In genomic region chr16:66324785-66325184, GRCh38 we compare ENCODE assay signal across 9 cellular contexts. TPM values are rescaled to one million over a fixed set of nuclear protein-coding genes. Genes with fewer than 3 reads are reported as not detected.
DNase-seq lines count a peak whose midpoint lies in the region; ATAC-seq and TF ChIP-seq lines count a peak whose summit lies in the region.
"Had no signal": no experiment of that assay in that cellular context is flagged by ENCODE, and none has a peak within 500 bp of the region (broad histone marks: within the 10 kb centered on the region; RNA-seq: fewer than 3 reads in every experiment).

No MANE protein-coding gene starts in this region.

- peak overlapping the region; percentile 80; the same call in 1 of the 2 replicates for H2AFZ ChIP-seq in GM23338

- H3F3A ChIP-seq in GM23338 (replicated peaks; ENCODE audit: low read depth), result no peaks in the 10 kb centered on the region

- no peaks in the 10 kb centered on the region for H3K79me2 ChIP-seq in GM23338 (replicated peaks; ENCODE audit: insufficient read depth)

- H3K27ac ChIP-seq in GM23338 (ENCODE audit: low read depth) (no peak overlapping the region), Panc1 (ENCODE audit: low read length) (no peak overlapping the region)
- H3K27ac ChIP-seq: lower lobe of right lung had no signal

- DNase-seq in 8988T (peak; percentile 90), GM23338 (ENCODE audit: low spot score) (peak; percentile 72), Panc1 (ENCODE audit: low read depth, low spot score) (no peak), glomerular visceral epithelial cell (ENCODE audit: extremely low spot score) (peak; percentile 24)
- no peak for DNase-seq in activated naive CD4-positive, alpha-beta T cell treated with anti-CD3 and anti-CD28 coated beads, Interleukin-2, amount 50 U/mL, for 16 hours
- no peak for DNase-seq in central memory CD4-positive, alpha-beta T cell
- DNase-seq: lower lobe of right lung had no signal

- peaks cover 6% of the 10 kb centered on the region for H3K27me3 Mint-ChIP-seq in GM23338 (ENCODE audit: insufficient read depth, low read depth, poor library complexity)

- H3K36me3 ChIP-seq in GM23338 (ENCODE audit: insufficient read depth) (no peaks in the 10 kb centered on the region), Panc1 (ENCODE audit: control insufficient read depth, insufficient read depth, low read length) (no peaks in the 10 kb centered on the region)
- H3K36me3 ChIP-seq: lower lobe of right lung had no signal

- H3K9me3 ChIP-seq in Panc1 (ENCODE audit: control insufficient read depth, insufficient read depth, low read depth, low read length), result no peaks in the 10 kb centered on the region
- H3K9me3 ChIP-seq: lower lobe of right lung had no signal

- intact Hi-C loops in Panc1 (cut with micrococcal nuclease; ENCODE audit: unreplicated experiment), result no loop called here

- no peaks in the 10 kb centered on the region for H3K9me3 Mint-ChIP-seq in GM23338

- TF ChIP-seq CTCF in GM23338 (conservative IDR thresholded peaks at IDR 0.05; ENCODE audit: low read depth in 2 of 2) (peak; percentile 34 to 67), Panc1 (IDR thresholded peaks at IDR 0.05) (no peak; the same call in 1 of the 2 replicates)

- CTCF ChIA-PET in Panc1 (lab: Charles Lee), result interaction anchor here (0.7 kb wide), 1 partner anchor 16 kb away, joined by 6 read pairs; no protein-coding TSS in a partner anchor

- H3K27me3 ChIP-seq in GM23338 (ENCODE audit: insufficient read depth) (no peaks in the 10 kb centered on the region), Panc1 (ENCODE audit: control insufficient read depth, insufficient read depth, low read length) (no peaks in the 10 kb centered on the region)

- H3K27ac Mint-ChIP-seq in GM23338, result no peak overlapping the region

- no TSS peak for BruUV-seq in Panc1 (replicated peaks; lab: Mats Ljungman, UMichigan)

- H3K4me1 Mint-ChIP-seq in GM23338, result peaks cover 22% of the 10 kb centered on the region

- H3K4me1 ChIP-seq in GM23338 (ENCODE audit: insufficient read depth), result peaks cover 11% of the 10 kb centered on the region
- H3K4me1 ChIP-seq in Panc1 (ENCODE audit: control insufficient read depth, insufficient read depth, low read length), result no peaks in the 10 kb centered on the region

- no peaks in the 10 kb centered on the region for H4K20me1 ChIP-seq in GM23338 (replicated peaks; ENCODE audit: insufficient read depth)

- H3K36me3 Mint-ChIP-seq in GM23338 (ENCODE audit: low read depth), result no peaks in the 10 kb centered on the region

- ATAC-seq in GM23338, result peak; percentile 92
- ATAC-seq in Panc1, result peak; percentile 79
- no peak for ATAC-seq in GM19455 (IDR thresholded peaks at IDR 0.05; ENCODE audit: unreplicated experiment)
- ATAC-seq in HG02884 (IDR thresholded peaks at IDR 0.05; ENCODE audit: unreplicated experiment), result no peak
- ATAC-seq: lower lobe of right lung had no signal

- no peaks in the 10 kb centered on the region for H3K9me2 ChIP-seq in GM23338 (ENCODE audit: insufficient read depth)

- no peak overlapping the region for H3K4me3 Mint-ChIP-seq in GM23338

- no peak overlapping the region for H3K4me3 ChIP-seq in GM23338
- no peak overlapping the region for H3K4me3 ChIP-seq in Panc1 (ENCODE audit: low read depth in 2 of 2, low read length in 2 of 2)
- H3K4me3 ChIP-seq: lower lobe of right lung had no signal

- POLR2A ChIA-PET in Panc1 (lab: Charles Lee), result no interaction called here

- peak overlapping the region; percentile 38; the same call in 1 of the 2 replicates for H3K4me2 ChIP-seq in GM23338

- in situ Hi-C loops in Panc1 (cut with HindIII; ENCODE audit: low pct_unique_long_range_greater_than_20kb, low sequenced_read_pairs), result no loop called here

TF ChIP-seq in GM23338, 12 proteins besides CTCF, POLR2A, EP300 and RAD21 (continues in another document):
- TF ChIP-seq ZNF114 (CRISPR knock-in tag; IDR thresholded peaks at IDR 0.05), result no peak
- TF ChIP-seq, protein P1, sequence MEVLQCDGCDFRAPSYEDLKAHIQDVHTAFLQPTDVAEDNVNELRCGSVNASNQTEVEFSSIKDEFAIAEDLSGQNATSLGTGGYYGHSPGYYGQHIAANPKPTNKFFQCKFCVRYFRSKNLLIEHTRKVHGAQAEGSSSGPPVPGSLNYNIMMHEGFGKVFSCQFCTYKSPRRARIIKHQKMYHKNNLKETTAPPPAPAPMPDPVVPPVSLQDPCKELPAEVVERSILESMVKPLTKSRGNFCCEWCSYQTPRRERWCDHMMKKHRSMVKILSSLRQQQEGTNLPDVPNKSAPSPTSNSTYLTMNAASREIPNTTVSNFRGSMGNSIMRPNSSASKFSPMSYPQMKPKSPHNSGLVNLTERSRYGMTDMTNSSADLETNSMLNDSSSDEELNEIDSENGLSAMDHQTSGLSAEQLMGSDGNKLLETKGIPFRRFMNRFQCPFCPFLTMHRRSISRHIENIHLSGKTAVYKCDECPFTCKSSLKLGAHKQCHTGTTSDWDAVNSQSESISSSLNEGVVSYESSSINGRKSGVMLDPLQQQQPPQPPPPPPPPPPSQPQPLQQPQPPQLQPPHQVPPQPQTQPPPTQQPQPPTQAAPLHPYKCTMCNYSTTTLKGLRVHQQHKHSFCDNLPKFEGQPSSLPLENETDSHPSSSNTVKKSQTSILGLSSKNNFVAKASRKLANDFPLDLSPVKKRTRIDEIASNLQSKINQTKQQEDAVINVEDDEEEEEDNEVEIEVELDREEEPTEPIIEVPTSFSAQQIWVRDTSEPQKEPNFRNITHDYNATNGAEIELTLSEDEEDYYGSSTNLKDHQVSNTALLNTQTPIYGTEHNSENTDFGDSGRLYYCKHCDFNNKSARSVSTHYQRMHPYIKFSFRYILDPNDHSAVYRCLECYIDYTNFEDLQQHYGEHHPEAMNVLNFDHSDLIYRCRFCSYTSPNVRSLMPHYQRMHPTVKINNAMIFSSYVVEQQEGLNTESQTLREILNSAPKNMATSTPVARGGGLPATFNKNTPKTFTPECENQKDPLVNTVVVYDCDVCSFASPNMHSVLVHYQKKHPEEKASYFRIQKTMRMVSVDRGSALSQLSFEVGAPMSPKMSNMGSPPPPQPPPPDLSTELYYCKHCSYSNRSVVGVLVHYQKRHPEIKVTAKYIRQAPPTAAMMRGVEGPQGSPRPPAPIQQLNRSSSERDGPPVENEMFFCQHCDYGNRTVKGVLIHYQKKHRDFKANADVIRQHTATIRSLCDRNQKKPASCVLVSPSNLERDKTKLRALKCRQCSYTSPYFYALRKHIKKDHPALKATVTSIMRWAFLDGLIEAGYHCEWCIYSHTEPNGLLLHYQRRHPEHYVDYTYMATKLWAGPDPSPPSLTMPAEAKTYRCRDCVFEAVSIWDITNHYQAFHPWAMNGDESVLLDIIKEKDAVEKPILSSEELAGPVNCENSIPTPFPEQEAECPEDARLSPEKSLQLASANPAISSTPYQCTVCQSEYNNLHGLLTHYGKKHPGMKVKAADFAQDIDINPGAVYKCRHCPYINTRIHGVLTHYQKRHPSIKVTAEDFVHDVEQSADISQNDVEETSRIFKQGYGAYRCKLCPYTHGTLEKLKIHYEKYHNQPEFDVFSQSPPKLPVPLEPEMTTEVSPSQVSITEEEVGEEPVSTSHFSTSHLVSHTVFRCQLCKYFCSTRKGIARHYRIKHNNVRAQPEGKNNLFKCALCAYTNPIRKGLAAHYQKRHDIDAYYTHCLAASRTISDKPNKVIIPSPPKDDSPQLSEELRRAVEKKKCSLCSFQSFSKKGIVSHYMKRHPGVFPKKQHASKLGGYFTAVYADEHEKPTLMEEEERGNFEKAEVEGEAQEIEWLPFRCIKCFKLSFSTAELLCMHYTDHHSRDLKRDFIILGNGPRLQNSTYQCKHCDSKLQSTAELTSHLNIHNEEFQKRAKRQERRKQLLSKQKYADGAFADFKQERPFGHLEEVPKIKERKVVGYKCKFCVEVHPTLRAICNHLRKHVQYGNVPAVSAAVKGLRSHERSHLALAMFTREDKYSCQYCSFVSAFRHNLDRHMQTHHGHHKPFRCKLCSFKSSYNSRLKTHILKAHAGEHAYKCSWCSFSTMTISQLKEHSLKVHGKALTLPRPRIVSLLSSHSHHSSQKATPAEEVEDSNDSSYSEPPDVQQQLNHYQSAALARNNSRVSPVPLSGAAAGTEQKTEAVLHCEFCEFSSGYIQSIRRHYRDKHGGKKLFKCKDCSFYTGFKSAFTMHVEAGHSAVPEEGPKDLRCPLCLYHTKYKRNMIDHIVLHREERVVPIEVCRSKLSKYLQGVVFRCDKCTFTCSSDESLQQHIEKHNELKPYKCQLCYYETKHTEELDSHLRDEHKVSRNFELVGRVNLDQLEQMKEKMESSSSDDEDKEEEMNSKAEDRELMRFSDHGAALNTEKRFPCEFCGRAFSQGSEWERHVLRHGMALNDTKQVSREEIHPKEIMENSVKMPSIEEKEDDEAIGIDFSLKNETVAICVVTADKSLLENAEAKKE (CRISPR knock-in tag; IDR thresholded peaks at IDR 0.05), result no peak
- TF ChIP-seq ETS1 (IDR thresholded peaks at IDR 0.05), result no peak
- no peak for TF ChIP-seq JUNB (IDR thresholded peaks at IDR 0.05; ENCODE audit: unreplicated experiment)

RNA-seq across cellular contexts. Expression of gene CDH5, which starts 41.7 kb away (rescaled TPM):
- total RNA-seq in GM23338 (2014; rRNA removed; shearing (Covaris generic)), result not detected in 2 replicates
- 0.18 TPM in 1 of 2 replicates, not detected in the other for polyA plus RNA-seq in GM23338 (2016; fragmentation: Nextera tagmentation; extraction: Ambion mirVana)
- 0.18 TPM for total RNA-seq in Panc1 (2021; ENCODE audit: unreplicated experiment)
- 0.25 TPM for polyA plus RNA-seq in Panc1 (2012; ENCODE audit: insufficient read length)

Comparison
In these comparisons a context has a peak if more than half of its experiments do, and no peak if none do; other contexts are left out.
1. DNase-seq: peak in 8988T (single experiment), GM23338 (single experiment) and glomerular visceral epithelial cell (single experiment); none in Panc1 (single experiment), activated naive CD4-positive, alpha-beta T cell treated with anti-CD3 and anti-CD28 coated beads, Interleukin-2, amount 50 U/mL, for 16 hours (single experiment) and central memory CD4-positive, alpha-beta T cell (single experiment).
2. ATAC-seq: peak in GM23338 (single experiment) and Panc1 (single experiment); none in GM19455 (single experiment) and HG02884 (single experiment).